ENCODE assay signal across 15 cellular contexts in genomic region chr12:7872565-7873304, GRCh38. TPM values are rescaled to one million over a fixed set of nuclear protein-coding genes. Genes with fewer than 3 reads are reported as not detected.
DNase-seq lines count a peak whose midpoint lies in the region; ATAC-seq and TF ChIP-seq lines count a peak whose summit lies in the region.
"Had no signal": no experiment of that assay in that cellular context is flagged by ENCODE, and none has a peak within 500 bp of the region (broad histone marks: within the 10 kb centered on the region; RNA-seq: fewer than 3 reads in every experiment).

Gene SLC2A14, minus strand, starts transcription at chr12:7872915. Its CDS starts 3,035 bp downstream, at chr12:7869880.

- H4K20me1 ChIP-seq in OCI-LY7 (ENCODE audit: insufficient read depth, low read length), result no peaks in the 10 kb centered on the region

- H3K4me3 ChIP-seq in OCI-LY7 (ENCODE audit: low read depth, low read length, poor library complexity, severe bottlenecking), result no peak within 1 kb of the TSS
- H3K4me3 ChIP-seq in fibroblast of pulmonary artery (replicated peaks; ENCODE audit: low read depth, low read length), result peak within 1 kb of the TSS; percentile 41
- H3K4me3 ChIP-seq in psoas muscle, result peak within 1 kb of the TSS; percentile 32
- H3K4me3 ChIP-seq in CD8-positive, alpha-beta T cell (ENCODE audit: low read depth, low read length), result no peak within 1 kb of the TSS
- H3K4me3 ChIP-seq: body of pancreas, PC-9 had no signal

- no peaks in the 10 kb centered on the region for H3K9me2 ChIP-seq in OCI-LY7 (ENCODE audit: insufficient read depth, low read length)

- H2AFZ ChIP-seq in OCI-LY7 (ENCODE audit: low read length), result no peak within 1 kb of the TSS
- H2AFZ ChIP-seq: PC-9 had no signal

- H3K27me3 Mint-ChIP-seq in CD8-positive, alpha-beta T cell (ENCODE audit: low read depth), result peaks cover 22% of the 10 kb centered on the region

- TF ChIP-seq CTCF in OCI-LY7 (conservative IDR thresholded peaks at IDR 0.05; ENCODE audit: low read length) (no peak), fibroblast of pulmonary artery (IDR thresholded peaks at IDR 0.05; ENCODE audit: low read length, missing control alignments) (no peak), psoas muscle (IDR thresholded peaks at IDR 0.05) (no peak)
- no peak for TF ChIP-seq CTCF in CD8-positive, alpha-beta T cell (IDR thresholded peaks at IDR 0.05)

- H3K36me3 Mint-ChIP-seq in CD8-positive, alpha-beta T cell, result no peaks in the 10 kb centered on the region
- H3K36me3 Mint-ChIP-seq: IgD-negative memory B cell had no signal

- no peaks in the 10 kb centered on the region for H3K4me1 Mint-ChIP-seq in CD8-positive, alpha-beta T cell (ENCODE audit: low read depth)
- H3K4me1 Mint-ChIP-seq: IgD-negative memory B cell; stimulated activated naive CD8-positive, alpha-beta T cell treated with anti-CD3 and anti-CD28 coated beads, Interleukin-15, amount 100 ng/mL, for 72 hours had no signal

- H3K4me1 ChIP-seq in OCI-LY7 (ENCODE audit: insufficient read depth, low read length, poor library complexity, severe bottlenecking) (no peaks in the 10 kb centered on the region), psoas muscle (no peaks in the 10 kb centered on the region)
- H3K4me1 ChIP-seq in CD8-positive, alpha-beta T cell (ENCODE audit: insufficient read depth, low read length), result no peaks in the 10 kb centered on the region

- POLR2A ChIA-PET in OCI-LY7 (lab: Charles Lee), result interaction anchor here (0.6 kb wide), 1 partner anchor 16 kb away, joined by 3 read pairs; no protein-coding TSS in a partner anchor
- POLR2A ChIA-PET in CD8-positive, alpha-beta T cell (lab: Charles Lee), result no interaction called here

- DNase-seq in ELF-1 (ENCODE audit: low read depth, low spot score), result peak; percentile 30
- peak; percentile 23 for DNase-seq in OCI-LY7 (ENCODE audit: low spot score)
- no peak for DNase-seq in fibroblast of pulmonary artery (ENCODE audit: low read depth)
- no peak for DNase-seq in psoas muscle
- no peak for DNase-seq in stimulated activated CD8-positive, alpha-beta memory T cell treated with anti-CD3 and anti-CD28 coated beads, Interleukin-4, amount 100 ng/mL, for 48 hours
- no peak for DNase-seq in KG1 (lab: John Stamatoyannopoulos, UW)
- no peak for DNase-seq in CD8-positive, alpha-beta T cell
- DNase-seq: body of pancreas; NCI-H1105 treated with DMSO at 0.1 percent for 48 hours; PC-9; stimulated activated naive CD8-positive, alpha-beta T cell treated with anti-CD3 and anti-CD28 coated beads, Interleukin-15, amount 100 ng/mL, for 72 hours; SW 1271 had no signal

- CTCF ChIA-PET in OCI-LY7 (lab: Charles Lee; ENCODE audit: unreplicated experiment), result no interaction called here
- CTCF ChIA-PET in CD8-positive, alpha-beta T cell (lab: Charles Lee), result no interaction called here

- no peak within 1 kb of the TSS for H3K4me3 Mint-ChIP-seq in CD8-positive, alpha-beta T cell

- intact Hi-C loops in OCI-LY7 (cut with micrococcal nuclease; ENCODE audit: unreplicated experiment) (no loop called here), psoas muscle (cut with DNase I) (no loop called here)
- intact Hi-C loops in CD8-positive, alpha-beta T cell (cut with DNase I, micrococcal nuclease), result no loop called here

- H3K27ac ChIP-seq in OCI-LY7 (ENCODE audit: low read depth, low read length, poor library complexity, severe bottlenecking) (no peak within 1 kb of the TSS), psoas muscle (no peak within 1 kb of the TSS)
- H3K27ac ChIP-seq in CD8-positive, alpha-beta T cell (ENCODE audit: low read depth, low read length), result no peak within 1 kb of the TSS
- H3K27ac ChIP-seq: body of pancreas, PC-9 had no signal

- BruUV-seq in OCI-LY7 (replicated peaks; lab: Mats Ljungman, UMichigan), result no TSS peak

- H3K9me3 ChIP-seq in OCI-LY7 (ENCODE audit: low read length) (no peaks in the 10 kb centered on the region), psoas muscle (no peaks in the 10 kb centered on the region)
- no peaks in the 10 kb centered on the region for H3K9me3 ChIP-seq in CD8-positive, alpha-beta T cell (ENCODE audit: low read length)
- H3K9me3 ChIP-seq: body of pancreas had no signal

- no peak within 1 kb of the TSS for H3K4me2 ChIP-seq in OCI-LY7 (ENCODE audit: low read length)
- H3K4me2 ChIP-seq: PC-9 had no signal

- no peaks in the 10 kb centered on the region for H3K79me2 ChIP-seq in OCI-LY7 (ENCODE audit: insufficient read depth, low read depth, low read length)

- no peak within 1 kb of the TSS for H3K27ac Mint-ChIP-seq in CD8-positive, alpha-beta T cell
- H3K27ac Mint-ChIP-seq: stimulated activated naive CD8-positive, alpha-beta T cell treated with anti-CD3 and anti-CD28 coated beads, Interleukin-15, amount 100 ng/mL, for 72 hours had no signal

- H3K9me3 Mint-ChIP-seq in CD8-positive, alpha-beta T cell, result no peaks in the 10 kb centered on the region
- H3K9me3 Mint-ChIP-seq: IgD-negative memory B cell; stimulated activated naive CD8-positive, alpha-beta T cell treated with anti-CD3 and anti-CD28 coated beads, Interleukin-15, amount 100 ng/mL, for 72 hours had no signal

- peaks cover 0 to 24% (median 5%) of the 10 kb centered on the region in 3 donors for H3K27me3 ChIP-seq in psoas muscle (ENCODE audit: insufficient read depth in 3 of 3, low read length in 2 of 3)
- peaks cover 6% of the 10 kb centered on the region for H3K27me3 ChIP-seq in CD8-positive, alpha-beta T cell (ENCODE audit: insufficient read depth, low read length)
- H3K27me3 ChIP-seq: body of pancreas had no signal

- no peak for ATAC-seq in psoas muscle
- no peak for ATAC-seq in CD8-positive, alpha-beta T cell
- ATAC-seq: activated CD4-positive, CD25-positive, alpha-beta regulatory T cell treated with anti-CD3 and anti-CD28 coated beads, Interleukin-2, amount 50 U/mL, for 24 hours; body of pancreas; stimulated activated naive CD8-positive, alpha-beta T cell treated with anti-CD3 and anti-CD28 coated beads, Interleukin-15, amount 100 ng/mL, for 72 hours had no signal

- H3K36me3 ChIP-seq in OCI-LY7 (ENCODE audit: insufficient read depth, low read length), result no peaks in the 10 kb centered on the region
- no peaks in the 10 kb centered on the region for H3K36me3 ChIP-seq in psoas muscle (ENCODE audit: insufficient read depth in 1 of 2, low read depth in 1 of 2)
- H3K36me3 ChIP-seq in CD8-positive, alpha-beta T cell (ENCODE audit: insufficient read depth, low read length), result no peaks in the 10 kb centered on the region

- WGBS in psoas muscle, 3 donors, result 11 to 13% (median 12%) methylated on average over 63 of the region's 63 CpGs

RNA-seq across cellular contexts. Expression of gene SLC2A14, which starts in this region (rescaled TPM):
- 0.23 TPM in 1 of 2 replicates, not detected in the other for total RNA-seq in OCI-LY7 (2014; rRNA removed; shearing (Covaris generic))
- total RNA-seq in OCI-LY7 (2022) (0.31 and 0.48 TPM in 2 replicates), psoas muscle (under 1 TPM; 0.08 to 0.37 (median 0.35) TPM)
- under 1 TPM in 2 of 3 donors, not detected in 1; 0.03 to 0.06 TPM for polyA plus RNA-seq in psoas muscle
- under 1 TPM; 0.62 to 0.89 TPM for total RNA-seq in CD8-positive, alpha-beta T cell
- total RNA-seq: NCI-H460 had no signal
- polyA plus RNA-seq: IgD-negative memory B cell had no signal

Comparison
In these comparisons a context has a peak if more than half of its experiments do, and no peak if none do; other contexts are left out.
1. Peak in DNase-seq in OCI-LY7; RNA of the gene not detected or under 1 TPM.
2. H3K4me3 ChIP-seq: peak in fibroblast of pulmonary artery (single experiment) and psoas muscle (single experiment); none in OCI-LY7 (single experiment) and CD8-positive, alpha-beta T cell (single experiment).